20 cellular contexts compared by ENCODE assay signal in genomic region chr21:41921089-41921819, GRCh38. TPM values are rescaled to one million over a fixed set of nuclear protein-coding genes. Genes with fewer than 3 reads are reported as not detected.
DNase-seq lines count a peak whose midpoint lies in the region; ATAC-seq, FAIRE-seq and TF ChIP-seq lines count a peak whose summit lies in the region.
"Had no signal": no experiment of that assay in that cellular context is flagged by ENCODE, and none has a peak within 500 bp of the region (broad histone marks: within the 10 kb centered on the region; RNA-seq: fewer than 3 reads in every experiment).

No MANE protein-coding gene starts in this region.

- peaks cover 23% of the 10 kb centered on the region for H3K36me3 Mint-ChIP-seq in activated T-helper 17 cell treated with anti-CD3 and anti-CD28 coated beads, Interleukin-2, amount 50 U/mL, for 72 hours (ENCODE audit: low read depth)
- peaks cover 14 to 34% (median 15%) of the 10 kb centered on the region in 3 donors for H3K36me3 Mint-ChIP-seq in immature natural killer cell

- peak overlapping the region; percentile 15 for H3K4me3 Mint-ChIP-seq in activated T-helper 17 cell treated with anti-CD3 and anti-CD28 coated beads, Interleukin-2, amount 50 U/mL, for 72 hours
- H3K4me3 Mint-ChIP-seq in immature natural killer cell = no peak overlapping the region
- H3K4me3 Mint-ChIP-seq: activated CD4-positive, alpha-beta memory T cell treated with anti-CD3 and anti-CD28 coated beads for 36 hours; CD4-positive, alpha-beta memory T cell had no signal

- peak; percentile 20 for FAIRE-seq in GM12891 (lab: Jason Lieb, UNC)
- FAIRE-seq: endothelial cell of umbilical vein, TTC549 had no signal

- no peak overlapping the region for H3K27ac ChIP-seq in Karpas-422 (ENCODE audit: low read length)
- H3K27ac ChIP-seq: foreskin keratinocyte, KMS-11, neutrophil had no signal

- H3K4me1 Mint-ChIP-seq in activated T-helper 17 cell treated with anti-CD3 and anti-CD28 coated beads, Interleukin-2, amount 50 U/mL, for 72 hours = peaks cover 12% of the 10 kb centered on the region
- H3K4me1 Mint-ChIP-seq in immature natural killer cell = peaks cover 22 to 32% of the 10 kb centered on the region in 2 donors

- TF ChIP-seq POLR2A in GM12891 (IDR thresholded peaks at IDR 0.05; ENCODE audit: low read depth, low read length) = no peak

- no peak overlapping the region for H3K9ac ChIP-seq in Karpas-422 (ENCODE audit: low read length)
- H3K9ac ChIP-seq: KMS-11 had no signal

- intact Hi-C loops in posterior vena cava (cut with DNase I) = loop anchor here in 1 of 2 donors (10.0 kb wide), 1 partner anchor 84 kb away; no protein-coding TSS in a partner anchor

- no peaks in the 10 kb centered on the region for H3K27me3 ChIP-seq in Karpas-422 (ENCODE audit: low read length)
- H3K27me3 ChIP-seq: ascending aorta, foreskin keratinocyte, neutrophil, tibial nerve had no signal

- H3K4me2 ChIP-seq in Karpas-422 (ENCODE audit: low read depth, low read length, poor library complexity, severe bottlenecking) = no peak overlapping the region
- H3K4me2 ChIP-seq: KMS-11 had no signal

- no peak overlapping the region for H3K4me3 ChIP-seq in Karpas-422 (ENCODE audit: low read length)
- H3K4me3 ChIP-seq: ascending aorta, HAP-1, tibial nerve had no signal

- DNase-seq in GM12891 (ENCODE audit: insufficient read length, low spot score) (peak; percentile 53), Karpas-422 (peak; percentile 58), posterior vena cava (ENCODE audit: low spot score) (peak; percentile 24), immature natural killer cell (no peak)
- DNase-seq in stimulated activated CD8-positive, alpha-beta memory T cell treated with anti-CD3 and anti-CD28 coated beads, Interleukin-4, amount 100 ng/mL, for 48 hours = no peak
- DNase-seq: CD4-positive, alpha-beta memory T cell; foreskin keratinocyte; NCI-H446; right cardiac atrium; stimulated activated CD4-positive, alpha-beta T cell treated with anti-CD3 and anti-CD28 coated beads, Interleukin-2, amount 100 ng/mL, for 24 hours had no signal

- ATAC-seq in activated T-helper 17 cell treated with anti-CD3 and anti-CD28 coated beads, Interleukin-2, amount 50 U/mL, for 72 hours (replicated peaks) = no peak
- no peak for ATAC-seq in GM19455 (IDR thresholded peaks at IDR 0.05; ENCODE audit: unreplicated experiment)
- ATAC-seq: foreskin keratinocyte, right cardiac atrium had no signal

- no peaks in the 10 kb centered on the region for H3K36me3 ChIP-seq in Karpas-422 (ENCODE audit: insufficient read depth, low read length)
- H3K36me3 ChIP-seq: neutrophil had no signal

- H4K20me1 ChIP-seq in Karpas-422 (ENCODE audit: insufficient read depth, low read depth, low read length) = 0 out of 2 replicates have a peak, but pooled peaks cover 7% of the 10 kb centered on the region

- no peaks in the 10 kb centered on the region for H3K9me3 Mint-ChIP-seq in activated T-helper 17 cell treated with anti-CD3 and anti-CD28 coated beads, Interleukin-2, amount 50 U/mL, for 72 hours
- no peaks in the 10 kb centered on the region for H3K9me3 Mint-ChIP-seq in immature natural killer cell
- H3K9me3 Mint-ChIP-seq: activated CD4-positive, alpha-beta memory T cell treated with anti-CD3 and anti-CD28 coated beads for 36 hours; CD4-positive, alpha-beta memory T cell had no signal

- H3K27me3 Mint-ChIP-seq in activated T-helper 17 cell treated with anti-CD3 and anti-CD28 coated beads, Interleukin-2, amount 50 U/mL, for 72 hours = no peaks in the 10 kb centered on the region
- peaks cover 0 to 2% (median 0%) of the 10 kb centered on the region in 3 donors for H3K27me3 Mint-ChIP-seq in immature natural killer cell (ENCODE audit: low read depth in 3 of 3)
- H3K27me3 Mint-ChIP-seq: activated CD4-positive, alpha-beta memory T cell treated with anti-CD3 and anti-CD28 coated beads for 36 hours; CD4-positive, alpha-beta memory T cell had no signal

- H3K27ac Mint-ChIP-seq in activated T-helper 17 cell treated with anti-CD3 and anti-CD28 coated beads, Interleukin-2, amount 50 U/mL, for 72 hours = peak overlapping the region; percentile 69
- peak overlapping the region in 1 of 6 donors; percentile 12 for H3K27ac Mint-ChIP-seq in immature natural killer cell
- H3K27ac Mint-ChIP-seq: CD4-positive, alpha-beta memory T cell had no signal

- no peaks in the 10 kb centered on the region for H3K9me3 ChIP-seq in Karpas-422 (ENCODE audit: low read length)
- H3K9me3 ChIP-seq: ascending aorta, HAP-1, neutrophil, tibial nerve had no signal

- no peak overlapping the region for H2AFZ ChIP-seq in Karpas-422 (ENCODE audit: low read length)

- H3K4me1 ChIP-seq in Karpas-422 (ENCODE audit: low read length) = peaks cover 14% of the 10 kb centered on the region
- H3K4me1 ChIP-seq: HAP-1 had no signal

- H3K9me2 ChIP-seq in Karpas-422 (replicated peaks; ENCODE audit: insufficient read depth, low read length) = no peaks in the 10 kb centered on the region

- H3K79me2 ChIP-seq in Karpas-422 (ENCODE audit: low read length) = no peaks in the 10 kb centered on the region

TF ChIP-seq in GM12891, 5 proteins besides CTCF, POLR2A, EP300 and RAD21:
- TF ChIP-seq SPI1 (IDR thresholded peaks at IDR 0.05; ENCODE audit: low read depth, low read length) (peak; percentile 85), PAX5 (IDR thresholded peaks at IDR 0.05; ENCODE audit: insufficient read depth, low read length, severe bottlenecking) (no peak)

RNA-seq across cellular contexts. Expression of gene C2CD2, which starts 32.6 kb away (rescaled TPM):
- polyA plus RNA-seq in GM12891 (2012; ENCODE audit: low read depth, missing spikeins) = 9.1 TPM
- total RNA-seq in Karpas-422 (2014; rRNA removed; shearing (Covaris generic); ENCODE audit: low replicate concordance) = 0.07 TPM in 1 of 2 replicates, not detected in the other
- 1 to 10 TPM; 4.6 to 8.2 TPM for total RNA-seq in activated T-helper 17 cell treated with anti-CD3 and anti-CD28 coated beads, Interleukin-2, amount 50 U/mL, for 72 hours
- total RNA-seq in posterior vena cava = 10 to 100 TPM; 28.0 to 43.1 TPM
- polyA plus RNA-seq in immature natural killer cell = 1 to 10 TPM in 2 of 3 donors, not detected in 1; 2.1 TPM

RNA-seq across cellular contexts. Expression of gene PRDM15, which starts 42.1 kb away (rescaled TPM):
- 7.4 TPM for polyA plus RNA-seq in GM12891 (2012; ENCODE audit: low read depth, missing spikeins)
- 3.0 and 14.6 TPM in 2 replicates for total RNA-seq in Karpas-422 (2014; rRNA removed; shearing (Covaris generic); ENCODE audit: low replicate concordance)
- 10 to 100 TPM; 17.1 to 17.6 TPM for total RNA-seq in activated T-helper 17 cell treated with anti-CD3 and anti-CD28 coated beads, Interleukin-2, amount 50 U/mL, for 72 hours
- total RNA-seq in posterior vena cava = 1 to 10 TPM; 2.9 to 5.0 TPM
- 1 to 10 TPM in 2 of 3 donors, not detected in 1; 1.3 to 3.5 TPM for polyA plus RNA-seq in immature natural killer cell

Comparison
In these comparisons a context has a peak if more than half of its experiments do, and no peak if none do; other contexts are left out.
1. DNase-seq: peak in GM12891 (single experiment), Karpas-422 (single experiment) and posterior vena cava (single experiment); none in immature natural killer cell (0 of 3) and stimulated activated CD8-positive, alpha-beta memory T cell treated with anti-CD3 and anti-CD28 coated beads, Interleukin-4, amount 100 ng/mL, for 48 hours (single experiment).